In genomic region chr6:76707630-76708029, GRCh38 we compare ENCODE assay signal across 21 cellular contexts.
"Had no signal": no experiment of that assay in that cellular context is flagged by ENCODE, and none has a peak within 500 bp of the region (broad histone marks: within the 10 kb centered on the region; RNA-seq: fewer than 3 reads in every experiment).

No MANE protein-coding gene starts in this region.

- H3K4me1 ChIP-seq: left lung, lower lobe of right lung, psoas muscle, testis, tibial nerve, upper lobe of right lung, vagina had no signal

- ATAC-seq: effector memory CD8-positive, alpha-beta T cell; foreskin keratinocyte; left lung; lower lobe of right lung; psoas muscle; sciatic nerve; stimulated activated naive B cell treated with anti-CD40 and anti-IgM and Interleukin-4, amounts not matched to agents 10 μg/mL and 1 μg/mL and 100 μg/mL, for 72 hours; stimulated activated naive CD8-positive, alpha-beta T cell treated with anti-CD3 and anti-CD28 coated beads, Interleukin-15, amount 100 ng/mL, for 72 hours; upper lobe of right lung had no signal

- DNase-seq: effector memory CD8-positive, alpha-beta T cell; erythroblast; foreskin keratinocyte; heart left ventricle; hippocampal formation; left lung; lower lobe of right lung; midbrain; naive B cell; psoas muscle; retina; stimulated activated CD4-positive, alpha-beta T cell treated with anti-CD3 and anti-CD28 coated beads, Interleukin-2, amount 100 ng/mL, for 24 hours; stimulated activated CD4-positive, alpha-beta T cell treated with anti-CD3 and anti-CD28 coated beads, Interleukin-4, amount 100 ng/mL, for 4 hours; stimulated activated naive B cell treated with anti-CD40 and anti-IgM and Interleukin-4, amounts not matched to agents 10 μg/mL and 1 μg/mL and 100 μg/mL, for 72 hours; stimulated activated naive CD8-positive, alpha-beta T cell treated with anti-CD3 and anti-CD28 coated beads, Interleukin-15, amount 100 ng/mL, for 72 hours; testis; upper lobe of right lung had no signal

- H3K36me3 ChIP-seq: heart left ventricle, left lung, lower lobe of right lung, neutrophil, tibial nerve, upper lobe of right lung, vagina had no signal

- H3K4me3 ChIP-seq: heart left ventricle, left lung, lower lobe of right lung, psoas muscle, testis, tibial nerve, upper lobe of right lung, vagina had no signal

- H3K9me3 ChIP-seq: heart left ventricle, left lung, lower lobe of right lung, neutrophil, psoas muscle, testis, tibial nerve, upper lobe of right lung, vagina had no signal
